In genomic region chr19:2084993-2085720, GRCh38 we compare ENCODE assay signal across 8 cellular contexts. TPM values are rescaled to one million over a fixed set of nuclear protein-coding genes. Genes with fewer than 3 reads are reported as not detected.
DNase-seq lines count a peak whose midpoint lies in the region; ATAC-seq and TF ChIP-seq lines count a peak whose summit lies in the region.

No MANE protein-coding gene starts in this region.

- H3K36me3 ChIP-seq in MM.1S (replicated peaks; ENCODE audit: insufficient read depth, low read length) (peaks cover 7% of the 10 kb centered on the region), smooth muscle cell (ENCODE audit: low read depth) (no peaks in the 10 kb centered on the region)

- peaks cover 64% of the 10 kb centered on the region for H3K79me2 ChIP-seq in MM.1S (ENCODE audit: low read length)
- H3K79me2 ChIP-seq in smooth muscle cell (ENCODE audit: low read depth): peaks cover 31% of the 10 kb centered on the region

- peak; percentile 25 for ATAC-seq in GM19438 (IDR thresholded peaks at IDR 0.05; ENCODE audit: low read depth, unreplicated experiment)
- ATAC-seq in HG03025 (IDR thresholded peaks at IDR 0.05; ENCODE audit: low FRiP score, unreplicated experiment): no peak

- peak overlapping the region; percentile 90 for H3K27ac ChIP-seq in MM.1S (ENCODE audit: low read length)
- no peak overlapping the region for H3K27ac ChIP-seq in smooth muscle cell (ENCODE audit: low read depth)

- H3K4me1 ChIP-seq in MM.1S (ENCODE audit: low read length): peaks cover 49% of the 10 kb centered on the region
- peaks cover 3% of the 10 kb centered on the region for H3K4me1 ChIP-seq in smooth muscle cell (ENCODE audit: low read depth)

- H3K4me3 ChIP-seq in MM.1S (ENCODE audit: low read length) (peak overlapping the region; percentile 78), epithelial cell of esophagus (ENCODE audit: low read length) (no peak overlapping the region), smooth muscle cell (no peak overlapping the region)

- TF ChIP-seq CTCF in MM.1S (IDR thresholded peaks at IDR 0.05; ENCODE audit: low read length) (no peak), epithelial cell of esophagus (IDR thresholded peaks at IDR 0.05; ENCODE audit: insufficient read depth, low read depth, low read length, missing control alignments) (no peak), smooth muscle cell (IDR thresholded peaks at IDR 0.05; ENCODE audit: borderline replicate concordance, insufficient read depth, poor library complexity, severe bottlenecking) (no peak)

- H3K4me2 ChIP-seq in MM.1S (ENCODE audit: low read depth, low read length) (peak overlapping the region; percentile 93; the same call in 1 of the 2 replicates), smooth muscle cell (no peak overlapping the region)

- no peaks in the 10 kb centered on the region for H3K9me3 ChIP-seq in MM.1S (replicated peaks; ENCODE audit: insufficient read depth, low read length)
- no peaks in the 10 kb centered on the region for H3K9me3 ChIP-seq in smooth muscle cell (replicated peaks; ENCODE audit: low read depth)

- H4K20me1 ChIP-seq in MM.1S (ENCODE audit: insufficient read depth, low read length) (peaks cover 21% of the 10 kb centered on the region), smooth muscle cell (ENCODE audit: low read depth) (peaks cover 67% of the 10 kb centered on the region)

- H3K9me2 ChIP-seq in MM.1S (replicated peaks; ENCODE audit: insufficient read depth, low read length): no peaks in the 10 kb centered on the region

- WGBS in smooth muscle cell (ENCODE audit: low lambda C conversion rate): 86% methylated on average over 28 of the region's 28 CpGs

- H3K27me3 ChIP-seq in MM.1S (replicated peaks; ENCODE audit: insufficient read depth, low read length) (no peaks in the 10 kb centered on the region), smooth muscle cell (ENCODE audit: low read depth) (no peaks in the 10 kb centered on the region)

- H3K9ac ChIP-seq in MM.1S (ENCODE audit: low read length) (peak overlapping the region; percentile 96), smooth muscle cell (ENCODE audit: low read depth) (no peak overlapping the region)

- H3F3A ChIP-seq in MM.1S (ENCODE audit: insufficient read depth, low read length) (peaks cover 74% of the 10 kb centered on the region), smooth muscle cell (ENCODE audit: low read depth) (no peaks in the 10 kb centered on the region)

- peak; percentile 100 for DNase-seq in MM.1S
- DNase-seq in activated CD8-positive, alpha-beta memory T cell treated with anti-CD3 and anti-CD28 coated beads for 24 hours: peak; percentile 92
- peak; percentile 52 for DNase-seq in epithelial cell of esophagus (ENCODE audit: low read depth)
- DNase-seq in renal cortical epithelial cell (ENCODE audit: low read depth): peak; percentile 74
- no peak for DNase-seq in HT-29 (ENCODE audit: low spot score)
- DNase-seq in smooth muscle cell (lab: John Stamatoyannopoulos, UW; ENCODE audit: unreplicated experiment): no peak

- H2AFZ ChIP-seq in MM.1S (ENCODE audit: low read length): no peak overlapping the region
- no peak overlapping the region for H2AFZ ChIP-seq in smooth muscle cell (ENCODE audit: low read depth)

RNA-seq across cellular contexts. Expression of gene MOB3A, which starts 11.0 kb away (rescaled TPM):
- total RNA-seq in renal cortical epithelial cell (16.0 and 46.7 TPM in 2 replicates), smooth muscle cell (11.2 and 13.5 TPM in 2 replicates)
- 7.7 and 9.2 TPM in 2 replicates for total RNA-seq in HT-29 (2014; rRNA removed; shearing (Covaris generic))
- 23.8 and 32.9 TPM in 2 replicates for polyA plus RNA-seq in smooth muscle cell

RNA-seq across cellular contexts. Expression of gene IZUMO4, which starts 11.6 kb away (rescaled TPM):
- 0.89 and 3.5 TPM in 2 replicates for total RNA-seq in renal cortical epithelial cell
- 2.7 and 5.3 TPM in 2 replicates for total RNA-seq in HT-29 (2014; rRNA removed; shearing (Covaris generic))
- 1.6 and 1.8 TPM in 2 replicates for total RNA-seq in smooth muscle cell
- polyA plus RNA-seq in smooth muscle cell: 0.48 and 0.58 TPM in 2 replicates

RNA-seq across cellular contexts. Expression of gene MKNK2, which starts 34.1 kb away (rescaled TPM):
- total RNA-seq in renal cortical epithelial cell: 78.8 and 193 TPM in 2 replicates
- 212 and 223 TPM in 2 replicates for total RNA-seq in HT-29 (2014; rRNA removed; shearing (Covaris generic))
- total RNA-seq in smooth muscle cell: 30.1 and 43.6 TPM in 2 replicates
- 44.7 and 80.1 TPM in 2 replicates for polyA plus RNA-seq in smooth muscle cell

Comparison
In these comparisons a context has a peak if more than half of its experiments do, and no peak if none do; other contexts are left out.
1. DNase-seq: peak in MM.1S (single experiment), activated CD8-positive, alpha-beta memory T cell treated with anti-CD3 and anti-CD28 coated beads for 24 hours (single experiment), epithelial cell of esophagus (single experiment) and renal cortical epithelial cell (single experiment); none in HT-29 (single experiment) and smooth muscle cell (single experiment).